Comparison of ENCODE assay signal across 14 cellular contexts in the genomic region with DNA sequence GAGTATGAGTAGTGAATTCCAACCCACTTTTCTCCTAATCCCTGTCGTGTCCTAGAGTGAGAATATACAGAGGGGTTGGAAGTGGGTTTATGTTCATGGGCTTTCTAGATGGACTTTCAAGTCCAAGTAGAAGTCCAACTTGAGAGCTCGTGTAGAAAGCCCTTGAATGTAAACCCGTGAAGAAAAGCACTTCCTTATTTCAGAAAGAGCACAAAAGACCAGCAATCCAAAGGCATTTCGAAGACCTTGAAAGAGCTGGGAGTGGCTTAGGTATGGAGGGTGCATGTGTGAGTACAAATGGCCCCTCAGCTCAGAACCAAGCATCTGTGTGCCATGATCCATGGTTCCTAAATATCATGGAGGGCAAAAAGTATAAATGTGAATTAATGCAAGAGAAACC.
DNase-seq lines count a peak whose midpoint lies in the region; ATAC-seq and TF ChIP-seq lines count a peak whose summit lies in the region.
"Had no signal": no experiment of that assay in that cellular context is flagged by ENCODE, and none has a peak within 500 bp of the region (broad histone marks: within the 10 kb centered on the region; RNA-seq: fewer than 3 reads in every experiment).

No MANE protein-coding gene starts in this region.

- H3K4me1 ChIP-seq in adrenal gland (replicated peaks in 1 of 2): peaks cover 23 to 50% of the 10 kb centered on the region in 2 donors
- peaks cover 41% of the 10 kb centered on the region for H3K4me1 ChIP-seq in rectal smooth muscle tissue (ENCODE audit: control insufficient read depth, insufficient read depth, low read length)

- TF ChIP-seq CTCF in GM12865 (IDR thresholded peaks at IDR 0.05; ENCODE audit: insufficient read depth, low read depth, low read length, missing control alignments) (no peak), adrenal gland (IDR thresholded peaks at IDR 0.05) (no peak)

- H3K4me3 ChIP-seq in GM12865 (ENCODE audit: low read depth, low read length): no peak overlapping the region
- H3K4me3 ChIP-seq in adrenal gland: no peak overlapping the region
- no peak overlapping the region for H3K4me3 ChIP-seq in rectal smooth muscle tissue (ENCODE audit: low read length)

- WGBS in adrenal gland, 4 donors: 80 to 95% (median 83%) methylated on average over 4 of the region's 4 CpGs

- no peak overlapping the region for H3K9ac ChIP-seq in rectal smooth muscle tissue (ENCODE audit: low read length)

- DNase-seq in GM12865 (ENCODE audit: low read depth): peak; percentile 28
- peak; percentile 76 for DNase-seq in MV-4-11 (lab: John Stamatoyannopoulos, UW)
- DNase-seq in adrenal gland: no peak
- DNase-seq in epidermal melanocyte (ENCODE audit: insufficient read length, low spot score): no peak
- no peak for DNase-seq in NCI-H187 (lab: John Stamatoyannopoulos, UW)
- DNase-seq: activated naive CD4-positive, alpha-beta T cell treated with anti-CD3 and anti-CD28 coated beads for 36 hours; NCI-H1105; NCI-H2171; NCI-H82; stimulated activated CD4-positive, alpha-beta T cell treated with anti-CD3 and anti-CD28 coated beads, Interleukin-4, amount 100 ng/mL, for 1 hour had no signal

- H3K27me3 ChIP-seq in adrenal gland: no peaks in the 10 kb centered on the region
- no peaks in the 10 kb centered on the region for H3K27me3 ChIP-seq in rectal smooth muscle tissue (ENCODE audit: control insufficient read depth, insufficient read depth, low read length)

- intact Hi-C loops in adrenal gland (cut with DNase I): no loop called here

- ATAC-seq in activated CD4-positive, CD25-positive, alpha-beta regulatory T cell treated with anti-CD3 and anti-CD28 coated beads, Interleukin-2, amount 50 U/mL, for 24 hours: no peak
- ATAC-seq in HG02759 (IDR thresholded peaks at IDR 0.05; ENCODE audit: unreplicated experiment): no peak
- ATAC-seq: HepG2 had no signal

- H3K27ac ChIP-seq in adrenal gland: peak overlapping the region in 3 of 5 donors; percentile 24 to 92 (median 43)
- peak overlapping the region; percentile 54 for H3K27ac ChIP-seq in rectal smooth muscle tissue (ENCODE audit: low read depth, low read length)

- H3K9me3 ChIP-seq in adrenal gland (replicated peaks in 1 of 3): no peaks in the 10 kb centered on the region

- no peak for TF ChIP-seq POLR2A in adrenal gland (IDR thresholded peaks at IDR 0.05)

- H3K36me3 ChIP-seq in adrenal gland (replicated peaks in 1 of 2) (no peaks in the 10 kb centered on the region), rectal smooth muscle tissue (ENCODE audit: control insufficient read depth, insufficient read depth, low read length) (no peaks in the 10 kb centered on the region)

Comparison
In these comparisons a context has a peak if more than half of its experiments do, and no peak if none do; other contexts are left out.
1. DNase-seq: peak in GM12865 (single experiment) and MV-4-11 (single experiment); none in adrenal gland (0 of 7), epidermal melanocyte (single experiment) and NCI-H187 (0 of 2).